Comparison of ENCODE assay signal across 14 cellular contexts in the genomic region with DNA sequence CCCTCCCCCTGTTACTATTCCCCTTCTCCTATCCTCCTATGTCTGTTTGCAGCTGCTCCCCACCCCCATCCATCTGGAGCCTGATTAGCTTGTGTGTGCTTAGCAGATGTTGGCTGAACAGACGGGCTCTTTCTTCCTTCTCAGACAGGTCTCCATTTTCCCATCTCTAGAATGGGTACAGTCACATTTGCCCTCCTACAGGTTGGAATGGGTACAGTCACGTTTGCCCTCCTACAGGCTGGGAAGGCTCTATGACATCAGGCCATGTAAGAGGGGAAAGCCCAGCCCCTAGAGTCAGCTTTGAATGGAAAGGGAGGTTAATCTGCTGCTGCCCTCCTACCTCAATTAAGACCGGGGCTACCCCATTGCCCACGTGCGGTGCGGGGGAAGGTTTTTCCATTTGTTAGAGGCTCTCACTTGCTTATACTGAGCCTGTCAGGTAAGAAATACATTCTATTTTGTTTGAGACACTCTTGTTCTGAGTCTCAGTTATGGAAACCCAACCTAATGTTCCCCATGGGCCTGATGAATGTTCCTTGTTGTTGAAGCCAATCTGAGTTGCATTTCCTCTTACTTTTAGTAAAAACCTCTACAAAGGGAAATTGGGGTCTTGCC. TPM values are rescaled to one million over a fixed set of nuclear protein-coding genes. Genes with fewer than 3 reads are reported as not detected.
DNase-seq lines count a peak whose midpoint lies in the region; ATAC-seq and TF ChIP-seq lines count a peak whose summit lies in the region.
"Had no signal": no experiment of that assay in that cellular context is flagged by ENCODE, and none has a peak within 500 bp of the region (broad histone marks: within the 10 kb centered on the region; RNA-seq: fewer than 3 reads in every experiment).

No MANE protein-coding gene starts in this region.

- peaks cover 77% of the 10 kb centered on the region for H3K4me1 ChIP-seq in OCI-LY7 (ENCODE audit: insufficient read depth, low read length, poor library complexity, severe bottlenecking)
- H3K4me1 ChIP-seq: left ventricle myocardium inferior had no signal

- H2AFZ ChIP-seq in OCI-LY7 (ENCODE audit: low read length), result peak overlapping the region; percentile 36; the same call in 1 of the 2 replicates

- DNase-seq in activated CD8-positive, alpha-beta memory T cell treated with anti-CD3 and anti-CD28 coated beads, Interleukin-2, amount 50 U/mL, for 24 hours (ENCODE audit: extremely low read depth), result peak; percentile 47
- no peak for DNase-seq in activated CD8-positive, alpha-beta memory T cell treated with anti-CD3 and anti-CD28 coated beads, Interleukin-2, amount 10 ng/mL, durations not matched to agents 7 days and 5 days
- DNase-seq in OCI-LY7 (ENCODE audit: low spot score), result peak; percentile 44
- peak; percentile 39 for DNase-seq in activated naive CD8-positive, alpha-beta T cell treated with anti-CD3 and anti-CD28 coated beads for 36 hours
- peak in 2 of 3 donors; percentile 55 to 61 for DNase-seq in stimulated activated CD4-positive, alpha-beta T cell treated with anti-CD3 and anti-CD28 coated beads, TNF-alpha, amount 100 ng/mL, for 48 hours (ENCODE audit: low read depth in 3 of 3)
- no peak for DNase-seq in AG20443 (ENCODE audit: low spot score)
- no peak for DNase-seq in NCI-H187 (lab: John Stamatoyannopoulos, UW)
- DNase-seq: caudate nucleus, DMS79, hippocampal formation, left ventricle myocardium inferior had no signal

- peaks cover 6% of the 10 kb centered on the region; the same call in 1 of the 2 replicates for H3K9me3 ChIP-seq in OCI-LY7 (ENCODE audit: low read length)
- H3K9me3 ChIP-seq: left ventricle myocardium inferior had no signal

- ATAC-seq in activated CD8-positive, alpha-beta memory T cell treated with anti-CD3 and anti-CD28 coated beads, Interleukin-2, amount 10 ng/mL, durations not matched to agents 7 days and 5 days, result no peak
- ATAC-seq in GM19397 (IDR thresholded peaks at IDR 0.05; ENCODE audit: unreplicated experiment), result no peak

- no peaks in the 10 kb centered on the region for H3K9me2 ChIP-seq in OCI-LY7 (ENCODE audit: insufficient read depth, low read length)

- no peak overlapping the region for H3K27ac Mint-ChIP-seq in activated CD8-positive, alpha-beta memory T cell treated with anti-CD3 and anti-CD28 coated beads, Interleukin-2, amount 10 ng/mL, durations not matched to agents 7 days and 5 days
- H3K27ac Mint-ChIP-seq in activated naive CD8-positive, alpha-beta T cell treated with anti-CD3 and anti-CD28 coated beads for 36 hours, result peak overlapping the region; percentile 40

- H3K27me3 Mint-ChIP-seq in activated CD8-positive, alpha-beta memory T cell treated with anti-CD3 and anti-CD28 coated beads, Interleukin-2, amount 10 ng/mL, durations not matched to agents 7 days and 5 days, result no peaks in the 10 kb centered on the region
- H3K27me3 Mint-ChIP-seq in activated naive CD8-positive, alpha-beta T cell treated with anti-CD3 and anti-CD28 coated beads for 36 hours, result no peaks in the 10 kb centered on the region

- no peaks in the 10 kb centered on the region for H3K9me3 Mint-ChIP-seq in activated CD8-positive, alpha-beta memory T cell treated with anti-CD3 and anti-CD28 coated beads, Interleukin-2, amount 10 ng/mL, durations not matched to agents 7 days and 5 days (ENCODE audit: low read depth)
- H3K9me3 Mint-ChIP-seq in activated naive CD8-positive, alpha-beta T cell treated with anti-CD3 and anti-CD28 coated beads for 36 hours, result no peaks in the 10 kb centered on the region

- BruUV-seq in OCI-LY7 (replicated peaks; lab: Mats Ljungman, UMichigan), result no TSS peak

- H3K4me3 ChIP-seq in OCI-LY7 (ENCODE audit: low read depth, low read length, poor library complexity, severe bottlenecking), result no peak overlapping the region
- H3K4me3 ChIP-seq: left ventricle myocardium inferior had no signal

- POLR2A ChIA-PET in OCI-LY7 (lab: Charles Lee), result interaction anchor here (1.0 to 1.4 kb wide), 2 partner anchors 24 to 109 kb away, joined by 3 to 6 read pairs; a partner anchor contains a TSS

- peak overlapping the region; percentile 20 for H3K27ac ChIP-seq in OCI-LY7 (ENCODE audit: low read depth, low read length, poor library complexity, severe bottlenecking)
- H3K27ac ChIP-seq: left ventricle myocardium inferior had no signal

- intact Hi-C loops in OCI-LY7 (cut with micrococcal nuclease; ENCODE audit: unreplicated experiment), result no loop called here

- 0 out of 2 replicates have a peak overlapping the region, but pooled peaks have one; percentile 12 for H3K4me2 ChIP-seq in OCI-LY7 (ENCODE audit: low read length)

- no peak overlapping the region for H3K4me3 Mint-ChIP-seq in activated CD8-positive, alpha-beta memory T cell treated with anti-CD3 and anti-CD28 coated beads, Interleukin-2, amount 10 ng/mL, durations not matched to agents 7 days and 5 days
- H3K4me3 Mint-ChIP-seq in activated naive CD8-positive, alpha-beta T cell treated with anti-CD3 and anti-CD28 coated beads for 36 hours, result no peak overlapping the region

- peaks cover 24% of the 10 kb centered on the region for H3K79me2 ChIP-seq in OCI-LY7 (ENCODE audit: insufficient read depth, low read depth, low read length)

- no peaks in the 10 kb centered on the region for H3K36me3 Mint-ChIP-seq in activated CD8-positive, alpha-beta memory T cell treated with anti-CD3 and anti-CD28 coated beads, Interleukin-2, amount 10 ng/mL, durations not matched to agents 7 days and 5 days
- H3K36me3 Mint-ChIP-seq in activated naive CD8-positive, alpha-beta T cell treated with anti-CD3 and anti-CD28 coated beads for 36 hours, result no peaks in the 10 kb centered on the region

- peaks cover 3% of the 10 kb centered on the region for H3K4me1 Mint-ChIP-seq in activated CD8-positive, alpha-beta memory T cell treated with anti-CD3 and anti-CD28 coated beads, Interleukin-2, amount 10 ng/mL, durations not matched to agents 7 days and 5 days
- peaks cover 6% of the 10 kb centered on the region for H3K4me1 Mint-ChIP-seq in activated naive CD8-positive, alpha-beta T cell treated with anti-CD3 and anti-CD28 coated beads for 36 hours

- no peaks in the 10 kb centered on the region for H4K20me1 ChIP-seq in OCI-LY7 (ENCODE audit: insufficient read depth, low read length)

- H3K36me3 ChIP-seq in OCI-LY7 (ENCODE audit: insufficient read depth, low read length), result no peaks in the 10 kb centered on the region
- H3K36me3 ChIP-seq: left ventricle myocardium inferior had no signal

- peak; percentile 34; the same call in 1 of the 2 replicates for TF ChIP-seq CTCF in OCI-LY7 (conservative IDR thresholded peaks at IDR 0.05; ENCODE audit: low read length)

- CTCF ChIA-PET in activated CD8-positive, alpha-beta memory T cell treated with anti-CD3 and anti-CD28 coated beads, Interleukin-2, amount 10 ng/mL, durations not matched to agents 7 days and 5 days (lab: Charles Lee), result no interaction called here
- CTCF ChIA-PET in OCI-LY7 (lab: Charles Lee; ENCODE audit: unreplicated experiment), result no interaction called here

RNA-seq across cellular contexts. Expression of a gene that starts 2.2 kb away (rescaled TPM):
- not detected for total RNA-seq in activated CD8-positive, alpha-beta memory T cell treated with anti-CD3 and anti-CD28 coated beads, Interleukin-2, amount 10 ng/mL, durations not matched to agents 7 days and 5 days
- total RNA-seq in OCI-LY7 (2014; rRNA removed; shearing (Covaris generic)), result 45.7 and 51.1 TPM in 2 replicates
- 22.5 and 27.4 TPM in 2 replicates for total RNA-seq in OCI-LY7 (2022)
- total RNA-seq in activated naive CD8-positive, alpha-beta T cell treated with anti-CD3 and anti-CD28 coated beads for 36 hours, result under 1 TPM; 0.64 to 0.84 TPM
- total RNA-seq: epithelial cell of proximal tubule; left ventricle myocardium inferior; T-helper 2 cell treated with Interferon-gamma antibody and Interleukin-4, amounts not matched to agents 100 ng/mL and 5 ng/mL, for 36 hours had no signal

RNA-seq across cellular contexts. Expression of a gene that starts 8.9 kb away (rescaled TPM):
- total RNA-seq in activated CD8-positive, alpha-beta memory T cell treated with anti-CD3 and anti-CD28 coated beads, Interleukin-2, amount 10 ng/mL, durations not matched to agents 7 days and 5 days, result 100 to 1,000 TPM; 113 to 129 TPM
- 282 and 301 TPM in 2 replicates for total RNA-seq in OCI-LY7 (2014; rRNA removed; shearing (Covaris generic))
- total RNA-seq in OCI-LY7 (2022), result 137 and 141 TPM in 2 replicates
- 100 to 1,000 TPM; 128 to 129 TPM for total RNA-seq in activated naive CD8-positive, alpha-beta T cell treated with anti-CD3 and anti-CD28 coated beads for 36 hours

RNA-seq across cellular contexts. Expression of a gene that starts 51.3 kb away (rescaled TPM):
- total RNA-seq in activated CD8-positive, alpha-beta memory T cell treated with anti-CD3 and anti-CD28 coated beads, Interleukin-2, amount 10 ng/mL, durations not matched to agents 7 days and 5 days, result 100 to 1,000 TPM; 142 to 176 TPM
- total RNA-seq in OCI-LY7 (2014; rRNA removed; shearing (Covaris generic)), result 52.3 and 81.4 TPM in 2 replicates
- 128 and 130 TPM in 2 replicates for total RNA-seq in OCI-LY7 (2022)
- total RNA-seq in activated naive CD8-positive, alpha-beta T cell treated with anti-CD3 and anti-CD28 coated beads for 36 hours, result 10 to 100 TPM; 86.1 to 88.7 TPM

Comparison
In these comparisons a context has a peak if more than half of its experiments do, and no peak if none do; other contexts are left out.
1. DNase-seq: peak in activated CD8-positive, alpha-beta memory T cell treated with anti-CD3 and anti-CD28 coated beads, Interleukin-2, amount 50 U/mL, for 24 hours (single experiment), OCI-LY7 (single experiment), activated naive CD8-positive, alpha-beta T cell treated with anti-CD3 and anti-CD28 coated beads for 36 hours (single experiment) and stimulated activated CD4-positive, alpha-beta T cell treated with anti-CD3 and anti-CD28 coated beads, TNF-alpha, amount 100 ng/mL, for 48 hours (2 of 3); none in activated CD8-positive, alpha-beta memory T cell treated with anti-CD3 and anti-CD28 coated beads, Interleukin-2, amount 10 ng/mL, durations not matched to agents 7 days and 5 days (single experiment), AG20443 (single experiment) and NCI-H187 (0 of 2).
2. RNA of a gene that starts 2.2 kb away (total RNA-seq): 22.5 to 51.1 TPM in OCI-LY7; 0.64 to 0.84 TPM in activated naive CD8-positive, alpha-beta T cell treated with anti-CD3 and anti-CD28 coated beads for 36 hours and not detected in activated CD8-positive, alpha-beta memory T cell treated with anti-CD3 and anti-CD28 coated beads, Interleukin-2, amount 10 ng/mL, durations not matched to agents 7 days and 5 days; every median in the first group is over 10 times any median in the second.